Comparison of ENCODE assay signal across 17 cellular contexts in genomic region chr11:123702137-123702536, GRCh38. TPM values are rescaled to one million over a fixed set of nuclear protein-coding genes. Genes with fewer than 3 reads are reported as not detected.
DNase-seq lines count a peak whose midpoint lies in the region; ATAC-seq, FAIRE-seq and TF ChIP-seq lines count a peak whose summit lies in the region.
"Had no signal": no experiment of that assay in that cellular context is flagged by ENCODE, and none has a peak within 500 bp of the region (broad histone marks: within the 10 kb centered on the region; RNA-seq: fewer than 3 reads in every experiment).

No MANE protein-coding gene starts in this region.

- no peak for FAIRE-seq in K562 (lab: Jason Lieb, UNC)
- FAIRE-seq: bronchial epithelial cell, HTR-8/SVneo had no signal

- H3K27ac ChIP-seq in heart left ventricle (no peak overlapping the region), right atrium auricular region (no peak overlapping the region), HEK293 (ENCODE audit: extremely low read depth, low read depth, low read length) (no peak overlapping the region), K562 (ENCODE audit: extremely low read depth, low read depth, low read length) (no peak overlapping the region), psoas muscle (no peak overlapping the region)
- H3K27ac ChIP-seq: suprapubic skin had no signal

- intact Hi-C loops in heart left ventricle (cut with DNase I) = loop anchor here in 4 of 10 donors (5.0 to 10.0 kb wide), 2 partner anchors 60 to 187 kb away; no protein-coding TSS in a partner anchor
- intact Hi-C loops in K562 (cut with micrococcal nuclease) = no loop called here
- intact Hi-C loops in psoas muscle (cut with DNase I) = loop anchor here in 1 of 2 donors (10.0 kb wide), 1 partner anchor 187 kb away; no protein-coding TSS in a partner anchor

- H3K27ac Mint-ChIP-seq in activated naive CD4-positive, alpha-beta T cell treated with anti-CD3 and anti-CD28 coated beads, Interleukin-2, amount 10 ng/mL, durations not matched to agents 7 days and 5 days = no peak overlapping the region
- H3K27ac Mint-ChIP-seq: activated naive CD4-positive, alpha-beta T cell treated with anti-CD3 and anti-CD28 coated beads for 36 hours; memory B cell had no signal

- no peaks in the 10 kb centered on the region for H3K36me3 ChIP-seq in heart left ventricle
- no peaks in the 10 kb centered on the region for H3K36me3 ChIP-seq in right atrium auricular region
- no peaks in the 10 kb centered on the region for H3K36me3 ChIP-seq in HEK293 (ENCODE audit: control insufficient read depth in 2 of 2, insufficient read depth in 1 of 2, low read length in 2 of 2)
- H3K36me3 ChIP-seq in K562 (ENCODE audit: control insufficient read depth, insufficient read depth, low read length) = no peaks in the 10 kb centered on the region
- H3K36me3 ChIP-seq in psoas muscle (ENCODE audit: insufficient read depth in 1 of 2, low read depth in 1 of 2) = no peaks in the 10 kb centered on the region
- H3K36me3 ChIP-seq: suprapubic skin had no signal

- H3K4me1 Mint-ChIP-seq in activated naive CD4-positive, alpha-beta T cell treated with anti-CD3 and anti-CD28 coated beads, Interleukin-2, amount 10 ng/mL, durations not matched to agents 7 days and 5 days = no peaks in the 10 kb centered on the region

- no peak for TF ChIP-seq EP300 in K562 (IDR thresholded peaks at IDR 0.05; ENCODE audit: low read length)

- H2AFZ ChIP-seq in K562 (ENCODE audit: low read depth, low read length) = no peak overlapping the region

- in situ Hi-C loops in K562 (cut with MboI) = no loop called here

- CTCF ChIA-PET in HEK293 (lab: Yijun Ruan, JAX) = interaction anchor here (0.7 to 12.3 kb wide), 3 partner anchors 9 to 125 kb away, joined by 4 to 310 read pairs (median 4); no protein-coding TSS in a partner anchor
- CTCF ChIA-PET in K562 (lab: Yijun Ruan, JAX; ENCODE audit: low intra/inter-chr PET ratio) = no interaction called here
- CTCF ChIA-PET in activated naive CD4-positive, alpha-beta T cell treated with anti-CD3 and anti-CD28 coated beads, Interleukin-2, amount 10 ng/mL, durations not matched to agents 7 days and 5 days (lab: Charles Lee) = interaction anchor here (2.0 to 17.1 kb wide), 2 partner anchors 9 to 62 kb away, joined by 8 to 212 read pairs; no protein-coding TSS in a partner anchor

- no peaks in the 10 kb centered on the region for H3K36me3 Mint-ChIP-seq in activated naive CD4-positive, alpha-beta T cell treated with anti-CD3 and anti-CD28 coated beads, Interleukin-2, amount 10 ng/mL, durations not matched to agents 7 days and 5 days
- H3K36me3 Mint-ChIP-seq: memory B cell had no signal

- TF ChIP-seq RAD21 in K562 (CRISPR knock-in tag; conservative IDR thresholded peaks at IDR 0.05 in 1 of 2, IDR thresholded peaks at IDR 0.05 in 1 of 2) = no peak

- no peak for TF ChIP-seq CTCF in heart left ventricle (IDR thresholded peaks at IDR 0.05)
- no peak for TF ChIP-seq CTCF in right atrium auricular region (IDR thresholded peaks at IDR 0.05)
- TF ChIP-seq CTCF in HEK293 (tag by site-specific recombination; IDR thresholded peaks at IDR 0.05) = no peak
- TF ChIP-seq CTCF in K562 (IDR thresholded peaks at IDR 0.05 in 2 of 3, conservative IDR thresholded peaks at IDR 0.05 in 1 of 3; ENCODE audit: insufficient read depth in 2 of 3, low read depth in 1 of 3, low read length in 3 of 3) = no peak
- TF ChIP-seq CTCF in psoas muscle (IDR thresholded peaks at IDR 0.05) = no peak

- H3K27me3 ChIP-seq in heart left ventricle = peaks cover 0 to 6% (median 0%) of the 10 kb centered on the region in 9 donors
- H3K27me3 ChIP-seq in right atrium auricular region = no peaks in the 10 kb centered on the region
- peaks cover 0 to 14% of the 10 kb centered on the region in 2 experiments; a peak in 2 of 5 replicates for H3K27me3 ChIP-seq in K562 (ENCODE audit: control insufficient read depth in 2 of 2, insufficient read depth in 2 of 2, low read length in 2 of 2)
- no peaks in the 10 kb centered on the region for H3K27me3 ChIP-seq in psoas muscle (ENCODE audit: insufficient read depth in 3 of 3, low read length in 2 of 3)

- POLR2A ChIA-PET in HEK293 (lab: Yijun Ruan, JAX) = no interaction called here
- POLR2A ChIA-PET in K562 (lab: Yijun Ruan, JAX) = no interaction called here

- no peaks in the 10 kb centered on the region for H3K9me1 ChIP-seq in K562 (ENCODE audit: control insufficient read depth, insufficient read depth, low read length)

- no peaks in the 10 kb centered on the region for H3K79me2 ChIP-seq in K562 (ENCODE audit: control insufficient read depth, insufficient read depth, low read length)

- peaks cover 0 to 3% (median 0%) of the 10 kb centered on the region in 12 donors for H3K4me1 ChIP-seq in heart left ventricle
- no peaks in the 10 kb centered on the region for H3K4me1 ChIP-seq in right atrium auricular region
- peaks cover 2% of the 10 kb centered on the region; the same call in 1 of the 2 replicates for H3K4me1 ChIP-seq in HEK293 (ENCODE audit: control insufficient read depth, insufficient read depth, low read length)
- no peaks in the 10 kb centered on the region; a peak in 1 of 5 replicates for H3K4me1 ChIP-seq in K562 (replicated peaks in 1 of 2; ENCODE audit: control insufficient read depth in 2 of 2, insufficient read depth in 2 of 2, low read length in 2 of 2)
- H3K4me1 ChIP-seq in psoas muscle = peaks cover 5% of the 10 kb centered on the region
- H3K4me1 ChIP-seq: suprapubic skin had no signal

- H3K4me3 ChIP-seq in heart left ventricle (no peak overlapping the region), right atrium auricular region (no peak overlapping the region), HEK293 (ENCODE audit: low read depth, low read length) (no peak overlapping the region), K562 (no peak overlapping the region), psoas muscle (no peak overlapping the region)
- H3K4me3 ChIP-seq: suprapubic skin had no signal

- TF ChIP-seq POLR2A in heart left ventricle (IDR thresholded peaks at IDR 0.05) (no peak), K562 (conservative IDR thresholded peaks at IDR 0.05) (no peak)

- WGBS in heart left ventricle, 4 donors = 37 to 51% (median 47%) methylated on average over 9 of the region's 9 CpGs
- 0% methylated on average over 9 of the region's 9 CpGs for WGBS in K562 (ENCODE audit: insufficient coverage, low coverage, missing lambda C conversion rate)
- WGBS in psoas muscle, 3 donors = 17 to 20% (median 19%) methylated on average over 9 of the region's 9 CpGs

- H3K9ac ChIP-seq in K562 (ENCODE audit: insufficient read depth in 1 of 2, low read depth in 2 of 2, low read length in 2 of 2) = no peak overlapping the region

- no peak overlapping the region for H3K4me2 ChIP-seq in K562 (ENCODE audit: insufficient read depth, low read length)

- no peak overlapping the region for H3K4me3 Mint-ChIP-seq in activated naive CD4-positive, alpha-beta T cell treated with anti-CD3 and anti-CD28 coated beads, Interleukin-2, amount 10 ng/mL, durations not matched to agents 7 days and 5 days
- H3K4me3 Mint-ChIP-seq: activated naive CD4-positive, alpha-beta T cell treated with anti-CD3 and anti-CD28 coated beads for 36 hours; memory B cell had no signal

- H3K9me3 ChIP-seq in heart left ventricle (no peaks in the 10 kb centered on the region), right atrium auricular region (no peaks in the 10 kb centered on the region), HEK293 (ENCODE audit: control insufficient read depth, insufficient read depth, low read depth, low read length) (no peaks in the 10 kb centered on the region), K562 (replicated peaks; ENCODE audit: control insufficient read depth, insufficient read depth, low read depth, low read length) (no peaks in the 10 kb centered on the region), psoas muscle (no peaks in the 10 kb centered on the region)
- H3K9me3 ChIP-seq: suprapubic skin had no signal

- no TSS peak for BruUV-seq in K562 (replicated peaks; lab: Mats Ljungman, UMichigan)

- no peaks in the 10 kb centered on the region for H4K20me1 ChIP-seq in K562 (replicated peaks; ENCODE audit: control insufficient read depth, insufficient read depth, low read length)

- ATAC-seq in heart left ventricle (no peak), K562 (no peak), psoas muscle (peak; percentile 42 to 56 (median 54)), GM18909 (IDR thresholded peaks at IDR 0.05; ENCODE audit: poor library complexity, unreplicated experiment) (no peak)

- H3K9me3 Mint-ChIP-seq in activated naive CD4-positive, alpha-beta T cell treated with anti-CD3 and anti-CD28 coated beads, Interleukin-2, amount 10 ng/mL, durations not matched to agents 7 days and 5 days = no peaks in the 10 kb centered on the region
- H3K9me3 Mint-ChIP-seq: activated naive CD4-positive, alpha-beta T cell treated with anti-CD3 and anti-CD28 coated beads for 36 hours; memory B cell had no signal

- DNase-seq in heart left ventricle (peak in 3 of 5 donors; percentile 11 to 26 (median 22)), right atrium auricular region (ENCODE audit: low spot score) (no peak), K562 (ENCODE audit: extremely low read depth in 1 of 4, low spot score in 3 of 4) (peak in 1 of 4 experiments; percentile 5), psoas muscle (no peak), SKM-1 (lab: John Stamatoyannopoulos, UW; ENCODE audit: unreplicated experiment) (no peak)
- no peak for DNase-seq in activated naive CD4-positive, alpha-beta T cell treated with anti-CD3 and anti-CD28 coated beads, Interleukin-2, amount 10 ng/mL, durations not matched to agents 7 days and 5 days
- DNase-seq: activated CD4-positive, CD25-positive, alpha-beta regulatory T cell; activated naive CD4-positive, alpha-beta T cell treated with anti-CD3 and anti-CD28 coated beads for 36 hours; effector CD8-positive, alpha-beta T cell; MV-4-11; NCI-H510A treated with DMSO at 0.1 percent for 48 hours had no signal

- no peaks in the 10 kb centered on the region for H3K27me3 Mint-ChIP-seq in activated naive CD4-positive, alpha-beta T cell treated with anti-CD3 and anti-CD28 coated beads, Interleukin-2, amount 10 ng/mL, durations not matched to agents 7 days and 5 days

RNA-seq across cellular contexts. Expression of gene ZNF202, which starts 39.3 kb away (rescaled TPM):
- 1 to 10 TPM; 1.7 to 5.7 (median 4.4) TPM for total RNA-seq in heart left ventricle
- 1 to 10 TPM; 2.0 to 7.0 TPM for polyA plus RNA-seq in heart left ventricle
- total RNA-seq in right atrium auricular region = 1 to 10 TPM; 1.9 to 4.1 TPM
- total RNA-seq in K562 (2011; cell fraction: chromatin; rRNA removed; ENCODE audit: low replicate concordance) = 32.9 and 33.2 TPM in 2 replicates
- total RNA-seq in K562 (2011; cell fraction: nucleolus; rRNA removed) = 25.8 and 26.8 TPM in 2 replicates
- 25.2 and 28.8 TPM in 2 replicates for total RNA-seq in K562 (2011; cell fraction: nucleoplasm; rRNA removed)
- total RNA-seq in K562 (2014; rRNA removed) = 11.9 and 12.9 TPM in 2 replicates
- total RNA-seq in K562 (2014; rRNA removed; fragmentation: Illumina TruSeq; extraction: Trizol) = 14.4 and 15.3 TPM in 2 replicates
- 17.7 and 18.7 TPM in 2 replicates for total RNA-seq in K562 (2015; rRNA removed; fragmentation: Illumina TruSeq; extraction: Trizol)
- total RNA-seq in K562 (2021) = 12.7 and 16.5 TPM in 2 replicates
- 9.6 and 15.2 TPM in 2 replicates for polyA plus RNA-seq in K562 (2011; rRNA removed)
- 5.0 and 5.2 TPM in 2 replicates for polyA plus RNA-seq in K562 (2011; cell fraction: cytosol; rRNA removed)
- polyA plus RNA-seq in K562 (2011; cell fraction: nucleus; rRNA removed) = 27.6 and 40.5 TPM in 2 replicates
- 7.2 and 9.9 TPM in 2 replicates for polyA plus RNA-seq in K562 (2012)
- polyA plus RNA-seq in K562 (2014; fragmentation: Illumina TruSeq; extraction: Trizol) = 11.6 and 12.2 TPM in 2 replicates
- polyA plus RNA-seq in K562 (2014; fragmentation: Nextera tagmentation; extraction: Ambion mirVana) = 1 to 10 TPM; 2.3 to 3.5 TPM
- polyA plus RNA-seq in K562 (2014; rRNA removed) = 12.7 and 16.4 TPM in 2 replicates
- 10.0 and 14.7 TPM in 2 replicates for polyA minus RNA-seq in K562 (2011; rRNA and poly(A)+ RNA removed)
- polyA minus RNA-seq in K562 (2011; cell fraction: cytosol; rRNA and poly(A)+ RNA removed) = 3.2 and 4.3 TPM in 2 replicates
- polyA minus RNA-seq in K562 (2011; cell fraction: nucleus; rRNA and poly(A)+ RNA removed) = 21.9 and 22.8 TPM in 2 replicates
- 10 to 100 TPM in 1 of 4 donors, 1 to 10 TPM in 3; 5.5 to 13.8 (median 7.7) TPM for total RNA-seq in psoas muscle
- polyA plus RNA-seq in psoas muscle = 10 to 100 TPM in 2 of 3 donors, 1 to 10 TPM in 1; 5.9 to 11.9 (median 10.7) TPM

RNA-seq across cellular contexts. Expression of gene SCN3B, which starts 47.7 kb away (rescaled TPM):
- total RNA-seq in heart left ventricle (1 to 10 TPM in 5 of 9 donors, under 1 TPM in 4; 0.63 to 3.8 (median 1.2) TPM), right atrium auricular region (under 1 TPM; 0.31 to 0.70 TPM), K562 (2014; rRNA removed) (not detected in 2 replicates), K562 (2014; rRNA removed; fragmentation: Illumina TruSeq; extraction: Trizol) (not detected in 2 replicates), K562 (2015; rRNA removed; fragmentation: Illumina TruSeq; extraction: Trizol) (not detected in 2 replicates), K562 (2021) (0.04 TPM in 1 of 2 replicates, not detected in the other), psoas muscle (10 to 100 TPM; 11.1 to 69.0 (median 26.4) TPM)
- polyA plus RNA-seq in heart left ventricle (under 1 TPM; 0.69 to 0.75 TPM), K562 (2011; rRNA removed) (0.01 TPM in 2 replicates), K562 (2014; fragmentation: Illumina TruSeq; extraction: Trizol) (not detected in 2 replicates), K562 (2014; fragmentation: Nextera tagmentation; extraction: Ambion mirVana) (not detected), K562 (2014; rRNA removed) (0.15 TPM in 1 of 2 replicates, not detected in the other), psoas muscle (10 to 100 TPM; 15.6 to 42.1 (median 17.2) TPM)
- not detected in 2 replicates for total RNA-seq in K562 (2011; cell fraction: chromatin; rRNA removed; ENCODE audit: low replicate concordance)
- 0.26 TPM in 1 of 2 replicates, not detected in the other for total RNA-seq in K562 (2011; cell fraction: nucleolus; rRNA removed)
- total RNA-seq in K562 (2011; cell fraction: nucleoplasm; rRNA removed) = 0.07 TPM in 1 of 2 replicates, not detected in the other
- not detected in 2 replicates for polyA plus RNA-seq in K562 (2011; cell fraction: cytosol; rRNA removed)
- 0.01 TPM in 1 of 2 replicates, not detected in the other for polyA plus RNA-seq in K562 (2011; cell fraction: nucleus; rRNA removed)
- polyA plus RNA-seq in K562 (2012) = 0.01 and 0.07 TPM in 2 replicates
- 0.04 TPM in 1 of 2 replicates, not detected in the other for polyA minus RNA-seq in K562 (2011; rRNA and poly(A)+ RNA removed)
- not detected in 2 replicates for polyA minus RNA-seq in K562 (2011; cell fraction: cytosol; rRNA and poly(A)+ RNA removed)
- not detected in 2 replicates for polyA minus RNA-seq in K562 (2011; cell fraction: nucleus; rRNA and poly(A)+ RNA removed)
- total RNA-seq: activated naive CD4-positive, alpha-beta T cell treated with anti-CD3 and anti-CD28 coated beads for 36 hours had no signal

RNA-seq across cellular contexts. Expression of gene OR6X1, which starts 52.2 kb away (rescaled TPM):
- total RNA-seq in heart left ventricle (not detected), right atrium auricular region (not detected), K562 (2014; rRNA removed) (not detected in 2 replicates), K562 (2014; rRNA removed; fragmentation: Illumina TruSeq; extraction: Trizol) (not detected in 2 replicates), K562 (2015; rRNA removed; fragmentation: Illumina TruSeq; extraction: Trizol) (not detected in 2 replicates), K562 (2021) (not detected in 2 replicates), psoas muscle (not detected)
- polyA plus RNA-seq in heart left ventricle (not detected), K562 (2011; rRNA removed) (not detected in 2 replicates), K562 (2014; fragmentation: Illumina TruSeq; extraction: Trizol) (not detected in 2 replicates), K562 (2014; fragmentation: Nextera tagmentation; extraction: Ambion mirVana) (not detected), K562 (2014; rRNA removed) (not detected in 2 replicates), psoas muscle (not detected)
- total RNA-seq in K562 (2011; cell fraction: chromatin; rRNA removed; ENCODE audit: low replicate concordance) = not detected in 2 replicates
- not detected in 2 replicates for total RNA-seq in K562 (2011; cell fraction: nucleolus; rRNA removed)
- not detected in 2 replicates for total RNA-seq in K562 (2011; cell fraction: nucleoplasm; rRNA removed)
- not detected in 2 replicates for polyA plus RNA-seq in K562 (2011; cell fraction: cytosol; rRNA removed)
- polyA plus RNA-seq in K562 (2011; cell fraction: nucleus; rRNA removed) = not detected in 2 replicates
- polyA plus RNA-seq in K562 (2012) = not detected in 2 replicates
- not detected in 2 replicates for polyA minus RNA-seq in K562 (2011; rRNA and poly(A)+ RNA removed)
- not detected in 2 replicates for polyA minus RNA-seq in K562 (2011; cell fraction: cytosol; rRNA and poly(A)+ RNA removed)
- polyA minus RNA-seq in K562 (2011; cell fraction: nucleus; rRNA and poly(A)+ RNA removed) = not detected in 2 replicates
- total RNA-seq: activated naive CD4-positive, alpha-beta T cell treated with anti-CD3 and anti-CD28 coated beads for 36 hours; bronchial epithelial cell; suprapubic skin had no signal

Comparison
In these comparisons a context has a peak if more than half of its experiments do, and no peak if none do; other contexts are left out.
1. DNase-seq: peak in heart left ventricle (3 of 5); none in right atrium auricular region (single experiment), psoas muscle (0 of 2), SKM-1 (single experiment) and activated naive CD4-positive, alpha-beta T cell treated with anti-CD3 and anti-CD28 coated beads, Interleukin-2, amount 10 ng/mL, durations not matched to agents 7 days and 5 days (single experiment).
2. ATAC-seq: peak in psoas muscle (4 of 4); none in heart left ventricle (0 of 4), K562 (single experiment) and GM18909 (single experiment).